In genomic region chr9:137188086-137188489, GRCh38 we compare ENCODE assay signal across 8 cellular contexts. TPM values are rescaled to one million over a fixed set of nuclear protein-coding genes. Genes with fewer than 3 reads are reported as not detected.
DNase-seq lines count a peak whose midpoint lies in the region; ATAC-seq, FAIRE-seq and TF ChIP-seq lines count a peak whose summit lies in the region.

No MANE protein-coding gene starts in this region.

- POLR2A ChIA-PET in activated naive CD8-positive, alpha-beta T cell treated with anti-CD3 and anti-CD28 coated beads, Interleukin-2, amount 10 ng/mL, durations not matched to agents 7 days and 5 days (lab: Charles Lee): interaction anchor here (0.8 to 3.7 kb wide), 13 partner anchors 14 to 118 kb away, joined by 3 to 42 read pairs (median 11); partner anchors contain the start of genes DPP7, NDOR1, RNF208 and SAPCD2

- H3K9ac ChIP-seq in keratinocyte (ENCODE audit: control insufficient read depth, extremely low read depth, insufficient read depth, low read length) (peak overlapping the region; percentile 92), subcutaneous abdominal adipose tissue (ENCODE audit: low read length in 5 of 5) (peak overlapping the region; percentile 68 to 95 (median 91))

- no peaks in the 10 kb centered on the region for H3K27me3 Mint-ChIP-seq in activated naive CD8-positive, alpha-beta T cell treated with anti-CD3 and anti-CD28 coated beads, Interleukin-2, amount 10 ng/mL, durations not matched to agents 7 days and 5 days

- no peak for DNase-seq in activated naive CD8-positive, alpha-beta T cell treated with anti-CD3 and anti-CD28 coated beads, Interleukin-2, amount 10 ng/mL, durations not matched to agents 7 days and 5 days
- DNase-seq in keratinocyte (ENCODE audit: low read depth, low spot score): no peak
- no peak for DNase-seq in GM20000 (ENCODE audit: low spot score)
- no peak for DNase-seq in NCI-H526 (lab: John Stamatoyannopoulos, UW)
- DNase-seq in HTR-8/SVneo (ENCODE audit: insufficient read length, low spot score): no peak

- H3K27ac ChIP-seq in keratinocyte (ENCODE audit: control insufficient read depth, insufficient read depth, low read length) (peak overlapping the region; percentile 89), subcutaneous abdominal adipose tissue (ENCODE audit: low read depth, low read length) (peak overlapping the region; percentile 91)

- no peaks in the 10 kb centered on the region for H3K27me3 ChIP-seq in keratinocyte (ENCODE audit: control insufficient read depth, extremely low read depth, insufficient read depth, low read length)
- no peaks in the 10 kb centered on the region for H3K27me3 ChIP-seq in subcutaneous abdominal adipose tissue (ENCODE audit: control insufficient read depth in 5 of 5, insufficient read depth in 4 of 5, low read length in 5 of 5)

- H3K9me3 Mint-ChIP-seq in activated naive CD8-positive, alpha-beta T cell treated with anti-CD3 and anti-CD28 coated beads, Interleukin-2, amount 10 ng/mL, durations not matched to agents 7 days and 5 days: no peaks in the 10 kb centered on the region

- ATAC-seq in HG03135 (IDR thresholded peaks at IDR 0.05; ENCODE audit: unreplicated experiment) (peak; percentile 7), HG03196 (IDR thresholded peaks at IDR 0.05; ENCODE audit: unreplicated experiment) (no peak)
- peak; percentile 7 for ATAC-seq in activated naive CD8-positive, alpha-beta T cell treated with anti-CD3 and anti-CD28 coated beads, Interleukin-2, amount 10 ng/mL, durations not matched to agents 7 days and 5 days (ENCODE audit: low read depth)

- peaks cover 47% of the 10 kb centered on the region for H3K79me2 ChIP-seq in keratinocyte (ENCODE audit: control insufficient read depth, insufficient read depth, low read length)

- peaks cover 3% of the 10 kb centered on the region for H3K36me3 Mint-ChIP-seq in activated naive CD8-positive, alpha-beta T cell treated with anti-CD3 and anti-CD28 coated beads, Interleukin-2, amount 10 ng/mL, durations not matched to agents 7 days and 5 days

- H3K4me3 Mint-ChIP-seq in activated naive CD8-positive, alpha-beta T cell treated with anti-CD3 and anti-CD28 coated beads, Interleukin-2, amount 10 ng/mL, durations not matched to agents 7 days and 5 days: peak overlapping the region; percentile 91

- no peak for FAIRE-seq in keratinocyte (lab: Jason Lieb, UNC)
- no peak for FAIRE-seq in HTR-8/SVneo (lab: Jason Lieb, UNC)

- no peaks in the 10 kb centered on the region for H4K20me1 ChIP-seq in keratinocyte (ENCODE audit: control insufficient read depth, extremely low read depth, insufficient read depth, low read length)

- no peak for TF ChIP-seq CTCF in keratinocyte (optimal IDR thresholded peaks at IDR 0.05 in 1 of 3, IDR thresholded peaks at IDR 0.05 in 1 of 3, conservative IDR thresholded peaks at IDR 0.05 in 1 of 3; ENCODE audit: extremely low read depth in 1 of 3, insufficient read depth in 2 of 3, low read length in 3 of 3)
- no peak for TF ChIP-seq CTCF in GM20000 (IDR thresholded peaks at IDR 0.05; ENCODE audit: extremely low read depth, missing control alignments)

- H3K36me3 ChIP-seq in keratinocyte (ENCODE audit: control insufficient read depth in 2 of 2, extremely low read depth in 1 of 2, insufficient read depth in 2 of 2, low read length in 2 of 2) (peaks cover 18 to 24% of the 10 kb centered on the region in 2 experiments), subcutaneous abdominal adipose tissue (ENCODE audit: control insufficient read depth in 5 of 5, insufficient read depth in 5 of 5, low read length in 5 of 5) (peaks cover 0 to 61% (median 57%) of the 10 kb centered on the region in 5 donors)

- H3K4me1 ChIP-seq in keratinocyte (ENCODE audit: control insufficient read depth, extremely low read depth, insufficient read depth, low read length) (peaks cover 23% of the 10 kb centered on the region), subcutaneous abdominal adipose tissue (ENCODE audit: control insufficient read depth in 5 of 5, insufficient read depth in 5 of 5, low read length in 5 of 5) (peaks cover 9 to 54% (median 40%) of the 10 kb centered on the region in 5 donors)

- dilution Hi-C loops in keratinocyte (cut with MboI; ENCODE audit: extremely low pct_ligation_motif_present, low sequenced_read_pairs): no loop called here

- no peaks in the 10 kb centered on the region for H3K9me1 ChIP-seq in keratinocyte (ENCODE audit: control insufficient read depth, extremely low read depth, insufficient read depth, low read length)

- peaks cover 16% of the 10 kb centered on the region for H3K4me1 Mint-ChIP-seq in activated naive CD8-positive, alpha-beta T cell treated with anti-CD3 and anti-CD28 coated beads, Interleukin-2, amount 10 ng/mL, durations not matched to agents 7 days and 5 days

- peak overlapping the region; percentile 92 for H3K27ac Mint-ChIP-seq in activated naive CD8-positive, alpha-beta T cell treated with anti-CD3 and anti-CD28 coated beads, Interleukin-2, amount 10 ng/mL, durations not matched to agents 7 days and 5 days

- peak overlapping the region; percentile 97 for H3K4me2 ChIP-seq in keratinocyte (ENCODE audit: control insufficient read depth, extremely low read depth, insufficient read depth, low read depth, low read length)

- H3K4me3 ChIP-seq in keratinocyte (ENCODE audit: control insufficient read depth in 2 of 3, extremely low read depth in 1 of 3, insufficient read depth in 2 of 3, low read depth in 1 of 3, low read length in 3 of 3) (peak overlapping the region; percentile 88 to 96 (median 90)), subcutaneous abdominal adipose tissue (ENCODE audit: low read depth in 1 of 5, low read length in 5 of 5) (peak overlapping the region; percentile 90 to 99 (median 95))

- H3K9me3 ChIP-seq in keratinocyte (ENCODE audit: control insufficient read depth, low read depth, low read length) (no peaks in the 10 kb centered on the region), subcutaneous abdominal adipose tissue (ENCODE audit: control insufficient read depth in 5 of 5, low read length in 5 of 5) (no peaks in the 10 kb centered on the region)

- H2AFZ ChIP-seq in keratinocyte (ENCODE audit: control insufficient read depth, low read length): peak overlapping the region; percentile 91

RNA-seq across cellular contexts. Expression of gene ANAPC2, which starts 0.3 kb away (rescaled TPM):
- 10 to 100 TPM; 84.2 to 87.8 TPM for total RNA-seq in activated naive CD8-positive, alpha-beta T cell treated with anti-CD3 and anti-CD28 coated beads, Interleukin-2, amount 10 ng/mL, durations not matched to agents 7 days and 5 days
- polyA plus RNA-seq in keratinocyte: 11.9 to 24.0 TPM (median 13.8 TPM) in 3 replicates
- 21.5 TPM for polyA plus RNA-seq in keratinocyte (2011; ENCODE audit: low read depth)
- polyA plus RNA-seq in keratinocyte (2011; cell fraction: cytosol; rRNA removed): 3.5 and 7.7 TPM in 2 replicates
- polyA plus RNA-seq in keratinocyte (2011; cell fraction: nucleus; rRNA removed): 61.6 and 81.3 TPM in 2 replicates
- polyA plus RNA-seq in keratinocyte (2012; ENCODE audit: low replicate concordance): 16.2 and 18.6 TPM in 2 replicates
- 14.4 to 24.1 TPM (median 15.5 TPM) in 3 replicates for polyA minus RNA-seq in keratinocyte
- polyA minus RNA-seq in keratinocyte (2011; cell fraction: cytosol; rRNA and poly(A)+ RNA removed): 52.2 TPM
- polyA minus RNA-seq in keratinocyte (2011; cell fraction: nucleus; rRNA and poly(A)+ RNA removed): 23.4 and 24.1 TPM in 2 replicates

RNA-seq across cellular contexts. Expression of gene SSNA1, which starts 0.4 kb away (rescaled TPM):
- 10 to 100 TPM; 62.4 to 65.2 TPM for total RNA-seq in activated naive CD8-positive, alpha-beta T cell treated with anti-CD3 and anti-CD28 coated beads, Interleukin-2, amount 10 ng/mL, durations not matched to agents 7 days and 5 days
- polyA plus RNA-seq in keratinocyte: 45.3 to 63.2 TPM (median 56.7 TPM) in 3 replicates
- polyA plus RNA-seq in keratinocyte (2011; ENCODE audit: low read depth): 29.9 TPM
- 29.0 and 62.0 TPM in 2 replicates for polyA plus RNA-seq in keratinocyte (2011; cell fraction: cytosol; rRNA removed)
- polyA plus RNA-seq in keratinocyte (2011; cell fraction: nucleus; rRNA removed): 19.6 and 21.1 TPM in 2 replicates
- 35.5 and 82.8 TPM in 2 replicates for polyA plus RNA-seq in keratinocyte (2012; ENCODE audit: low replicate concordance)
- 18.6 to 38.3 TPM (median 23.0 TPM) in 3 replicates for polyA minus RNA-seq in keratinocyte
- polyA minus RNA-seq in keratinocyte (2011; cell fraction: cytosol; rRNA and poly(A)+ RNA removed): 45.1 TPM
- 7.0 and 9.4 TPM in 2 replicates for polyA minus RNA-seq in keratinocyte (2011; cell fraction: nucleus; rRNA and poly(A)+ RNA removed)

RNA-seq across cellular contexts. Expression of gene TPRN, which starts 12.5 kb away (rescaled TPM):
- 10 to 100 TPM; 11.2 to 14.7 TPM for total RNA-seq in activated naive CD8-positive, alpha-beta T cell treated with anti-CD3 and anti-CD28 coated beads, Interleukin-2, amount 10 ng/mL, durations not matched to agents 7 days and 5 days
- polyA plus RNA-seq in keratinocyte: 1.1 to 2.2 TPM (median 1.6 TPM) in 3 replicates
- polyA plus RNA-seq in keratinocyte (2011; ENCODE audit: low read depth): 0.76 TPM
- 0.91 and 2.2 TPM in 2 replicates for polyA plus RNA-seq in keratinocyte (2011; cell fraction: cytosol; rRNA removed)
- 1.7 and 2.6 TPM in 2 replicates for polyA plus RNA-seq in keratinocyte (2011; cell fraction: nucleus; rRNA removed)
- polyA plus RNA-seq in keratinocyte (2012; ENCODE audit: low replicate concordance): 3.6 and 6.3 TPM in 2 replicates
- polyA minus RNA-seq in keratinocyte: 1.0 to 2.9 TPM (median 1.4 TPM) in 3 replicates
- polyA minus RNA-seq in keratinocyte (2011; cell fraction: cytosol; rRNA and poly(A)+ RNA removed): 4.2 TPM
- polyA minus RNA-seq in keratinocyte (2011; cell fraction: nucleus; rRNA and poly(A)+ RNA removed): 2.1 and 2.2 TPM in 2 replicates

RNA-seq across cellular contexts. Expression of gene TMEM210, which starts 16.2 kb away (rescaled TPM):
- total RNA-seq in activated naive CD8-positive, alpha-beta T cell treated with anti-CD3 and anti-CD28 coated beads, Interleukin-2, amount 10 ng/mL, durations not matched to agents 7 days and 5 days: not detected
- not detected in 3 replicates for polyA plus RNA-seq in keratinocyte
- not detected for polyA plus RNA-seq in keratinocyte (2011; ENCODE audit: low read depth)
- not detected in 2 replicates for polyA plus RNA-seq in keratinocyte (2011; cell fraction: cytosol; rRNA removed)
- not detected in 2 replicates for polyA plus RNA-seq in keratinocyte (2011; cell fraction: nucleus; rRNA removed)
- polyA plus RNA-seq in keratinocyte (2012; ENCODE audit: low replicate concordance): not detected in 2 replicates
- not detected in 3 replicates for polyA minus RNA-seq in keratinocyte
- not detected for polyA minus RNA-seq in keratinocyte (2011; cell fraction: cytosol; rRNA and poly(A)+ RNA removed)
- polyA minus RNA-seq in keratinocyte (2011; cell fraction: nucleus; rRNA and poly(A)+ RNA removed): not detected in 2 replicates

RNA-seq across cellular contexts. Expression of gene TMEM203, which starts 17.4 kb away (rescaled TPM):
- 10 to 100 TPM; 37.4 to 39.4 TPM for total RNA-seq in activated naive CD8-positive, alpha-beta T cell treated with anti-CD3 and anti-CD28 coated beads, Interleukin-2, amount 10 ng/mL, durations not matched to agents 7 days and 5 days
- polyA plus RNA-seq in keratinocyte: 22.3 to 36.7 TPM (median 29.2 TPM) in 3 replicates
- 5.1 TPM for polyA plus RNA-seq in keratinocyte (2011; ENCODE audit: low read depth)
- polyA plus RNA-seq in keratinocyte (2011; cell fraction: cytosol; rRNA removed): 37.1 and 44.4 TPM in 2 replicates
- 27.7 and 32.4 TPM in 2 replicates for polyA plus RNA-seq in keratinocyte (2011; cell fraction: nucleus; rRNA removed)
- 24.3 and 29.6 TPM in 2 replicates for polyA plus RNA-seq in keratinocyte (2012; ENCODE audit: low replicate concordance)
- polyA minus RNA-seq in keratinocyte: 13.2 to 26.1 TPM (median 17.9 TPM) in 3 replicates
- polyA minus RNA-seq in keratinocyte (2011; cell fraction: cytosol; rRNA and poly(A)+ RNA removed): 32.4 TPM
- 9.3 and 13.6 TPM in 2 replicates for polyA minus RNA-seq in keratinocyte (2011; cell fraction: nucleus; rRNA and poly(A)+ RNA removed)
